Comparison of ENCODE assay signal across 12 cellular contexts in the genomic region with DNA sequence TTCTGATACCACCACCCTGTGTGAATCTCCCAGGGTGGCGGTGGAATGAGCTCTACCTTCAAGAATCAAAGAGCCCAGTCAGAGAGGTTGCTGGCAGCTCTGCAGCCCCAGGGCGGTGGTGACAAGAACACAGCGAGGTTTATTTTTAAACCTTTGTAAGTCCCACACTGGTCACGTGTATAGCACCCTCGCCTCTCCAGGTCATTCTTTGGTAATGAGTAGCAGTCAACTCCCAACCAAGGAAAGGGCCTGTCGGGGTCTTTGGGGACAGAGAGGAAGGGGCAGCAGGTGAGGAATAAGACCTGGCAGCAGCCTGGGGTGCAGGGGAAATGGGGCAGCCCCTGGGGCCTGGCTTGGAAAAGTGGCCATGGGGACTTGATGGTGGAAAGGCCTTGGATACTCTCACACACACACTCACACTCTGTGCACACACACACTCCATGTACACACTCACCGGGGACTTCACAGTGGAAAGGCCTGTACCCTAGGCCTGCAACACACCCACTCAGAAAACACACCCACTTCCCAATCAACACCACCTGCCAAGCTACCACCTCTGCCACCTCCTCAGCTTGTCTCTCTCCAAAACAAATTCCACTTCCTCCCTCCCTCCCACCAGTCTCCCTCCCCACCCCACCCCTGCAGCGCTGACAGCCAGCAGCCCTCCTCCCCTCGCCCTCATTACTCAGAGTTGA.
DNase-seq lines count a peak whose midpoint lies in the region; ATAC-seq, FAIRE-seq and TF ChIP-seq lines count a peak whose summit lies in the region.
"Had no signal": no experiment of that assay in that cellular context is flagged by ENCODE, and none has a peak within 500 bp of the region (broad histone marks: within the 10 kb centered on the region; RNA-seq: fewer than 3 reads in every experiment).

No MANE protein-coding gene starts in this region.

- peaks cover 28% of the 10 kb centered on the region for H3K36me3 Mint-ChIP-seq in activated CD4-positive, alpha-beta memory T cell treated with anti-CD3 and anti-CD28 coated beads, Interleukin-2, amount 10 ng/mL, durations not matched to agents 7 days and 5 days (ENCODE audit: low read depth)
- H3K36me3 Mint-ChIP-seq in endothelial cell (ENCODE audit: low read depth, unreplicated experiment) = no peaks in the 10 kb centered on the region

- CTCF ChIA-PET in K562 (lab: Yijun Ruan, JAX; ENCODE audit: low intra/inter-chr PET ratio) = no interaction called here
- CTCF ChIA-PET in activated CD4-positive, alpha-beta memory T cell treated with anti-CD3 and anti-CD28 coated beads, Interleukin-2, amount 10 ng/mL, durations not matched to agents 7 days and 5 days (lab: Charles Lee) = no interaction called here

- no peak for FAIRE-seq in K562 (lab: Jason Lieb, UNC)

- TF ChIP-seq RAD21 in K562 (CRISPR knock-in tag; conservative IDR thresholded peaks at IDR 0.05 in 1 of 2, IDR thresholded peaks at IDR 0.05 in 1 of 2) = no peak

- POLR2A ChIA-PET in K562 (lab: Yijun Ruan, JAX) = interaction anchor here (0.7 kb wide), 1 partner anchor 11 kb away, joined by 3 read pairs; no protein-coding TSS in a partner anchor
- POLR2A ChIA-PET in activated CD4-positive, alpha-beta memory T cell treated with anti-CD3 and anti-CD28 coated beads, Interleukin-2, amount 10 ng/mL, durations not matched to agents 7 days and 5 days (lab: Charles Lee) = interaction anchor here (1.1 kb wide), 1 partner anchor 178 kb away, joined by 3 read pairs; a partner anchor contains a TSS

- no peak for TF ChIP-seq CTCF in K562 (IDR thresholded peaks at IDR 0.05 in 2 of 3, conservative IDR thresholded peaks at IDR 0.05 in 1 of 3; ENCODE audit: insufficient read depth in 2 of 3, low read depth in 1 of 3, low read length in 3 of 3)
- no peak for TF ChIP-seq CTCF in lung (IDR thresholded peaks at IDR 0.05; ENCODE audit: control extremely low read depth, extremely low read depth)
- TF ChIP-seq CTCF in upper lobe of right lung (IDR thresholded peaks at IDR 0.05) = no peak
- no peak for TF ChIP-seq CTCF in endothelial cell (IDR thresholded peaks at IDR 0.05; ENCODE audit: unreplicated experiment)

- peaks cover 34% of the 10 kb centered on the region for H3K4me1 Mint-ChIP-seq in activated CD4-positive, alpha-beta memory T cell treated with anti-CD3 and anti-CD28 coated beads, Interleukin-2, amount 10 ng/mL, durations not matched to agents 7 days and 5 days
- H3K4me1 Mint-ChIP-seq in endothelial cell (ENCODE audit: unreplicated experiment) = peaks cover 2% of the 10 kb centered on the region

- BruUV-seq in K562 (replicated peaks; lab: Mats Ljungman, UMichigan) = no TSS peak

- no peaks in the 10 kb centered on the region for H4K20me1 ChIP-seq in K562 (replicated peaks; ENCODE audit: control insufficient read depth, insufficient read depth, low read length)

- no peak overlapping the region for H3K27ac Mint-ChIP-seq in activated CD4-positive, alpha-beta memory T cell treated with anti-CD3 and anti-CD28 coated beads, Interleukin-2, amount 10 ng/mL, durations not matched to agents 7 days and 5 days
- no peak overlapping the region for H3K27ac Mint-ChIP-seq in endothelial cell (ENCODE audit: unreplicated experiment)

- H3K9me3 Mint-ChIP-seq in activated CD4-positive, alpha-beta memory T cell treated with anti-CD3 and anti-CD28 coated beads, Interleukin-2, amount 10 ng/mL, durations not matched to agents 7 days and 5 days = no peaks in the 10 kb centered on the region
- H3K9me3 Mint-ChIP-seq in endothelial cell (ENCODE audit: unreplicated experiment) = no peaks in the 10 kb centered on the region

- H3K4me3 ChIP-seq in K562 (no peak overlapping the region), lung (no peak overlapping the region), upper lobe of right lung (no peak overlapping the region)

- no peak overlapping the region for H3K4me2 ChIP-seq in K562 (ENCODE audit: insufficient read depth, low read length)

- H3K4me1 ChIP-seq in K562 (replicated peaks in 1 of 2; ENCODE audit: control insufficient read depth in 2 of 2, insufficient read depth in 2 of 2, low read length in 2 of 2) = peaks cover 0 to 4% of the 10 kb centered on the region in 2 experiments; a peak in 2 of 5 replicates
- peaks cover 3% of the 10 kb centered on the region in 2 donors for H3K4me1 ChIP-seq in lung (ENCODE audit: control insufficient read depth in 2 of 2, insufficient read depth in 2 of 2, low read length in 2 of 2)
- no peaks in the 10 kb centered on the region for H3K4me1 ChIP-seq in upper lobe of right lung

- in situ Hi-C loops in K562 (cut with MboI) = no loop called here

- no peaks in the 10 kb centered on the region for H3K79me2 ChIP-seq in K562 (ENCODE audit: control insufficient read depth, insufficient read depth, low read length)

- ATAC-seq in K562 (no peak), lung (ENCODE audit: insufficient read depth, low FRiP score) (peak; percentile 16), upper lobe of right lung (peak; percentile 18)
- ATAC-seq: left colon had no signal

- peak; percentile 45 for DNase-seq in activated effector memory CD4-positive, alpha-beta T cell treated with anti-CD3 and anti-CD28 coated beads, Interleukin-2, amount 50 U/mL, for 16 hours
- DNase-seq in activated effector memory CD4-positive, alpha-beta T cell treated with Interleukin-2 at 50 U/mL for 16 hours = no peak
- peak in 2 of 4 experiments; percentile 8 to 10 for DNase-seq in K562 (ENCODE audit: extremely low read depth in 1 of 4, low spot score in 3 of 4)
- no peak for DNase-seq in lung (ENCODE audit: low spot score)
- no peak for DNase-seq in upper lobe of right lung
- DNase-seq in activated CD4-positive, alpha-beta memory T cell treated with anti-CD3 and anti-CD28 coated beads, Interleukin-2, amount 10 ng/mL, durations not matched to agents 7 days and 5 days = no peak
- DNase-seq in COR-L47 (lab: John Stamatoyannopoulos, UW) = no peak
- no peak for DNase-seq in endothelial cell (ENCODE audit: low spot score)
- DNase-seq: ACHN, KBM-7, left colon, NCI-H510A treated with DMSO at 0.1 percent for 48 hours had no signal

- H3K4me3 Mint-ChIP-seq in activated CD4-positive, alpha-beta memory T cell treated with anti-CD3 and anti-CD28 coated beads, Interleukin-2, amount 10 ng/mL, durations not matched to agents 7 days and 5 days = no peak overlapping the region
- H3K4me3 Mint-ChIP-seq in endothelial cell (ENCODE audit: unreplicated experiment) = no peak overlapping the region

- TF ChIP-seq POLR2A in K562 (conservative IDR thresholded peaks at IDR 0.05) = no peak

- 54% methylated on average over 6 of the region's 9 CpGs for WGBS in K562 (ENCODE audit: insufficient coverage, low coverage, missing lambda C conversion rate)
- WGBS in lung, 2 donors = 68 to 76% methylated on average over 9 of the region's 9 CpGs

- H3K27me3 ChIP-seq in K562 (ENCODE audit: control insufficient read depth in 2 of 2, insufficient read depth in 2 of 2, low read length in 2 of 2) = no peaks in the 10 kb centered on the region
- no peaks in the 10 kb centered on the region for H3K27me3 ChIP-seq in lung (ENCODE audit: control insufficient read depth, insufficient read depth)
- H3K27me3 ChIP-seq in upper lobe of right lung = no peaks in the 10 kb centered on the region

- H3K9me1 ChIP-seq in K562 (ENCODE audit: control insufficient read depth, insufficient read depth, low read length) = no peaks in the 10 kb centered on the region

- intact Hi-C loops in K562 (cut with micrococcal nuclease) (no loop called here), upper lobe of right lung (cut with DNase I) (no loop called here)

- no peaks in the 10 kb centered on the region for H3K27me3 Mint-ChIP-seq in activated CD4-positive, alpha-beta memory T cell treated with anti-CD3 and anti-CD28 coated beads, Interleukin-2, amount 10 ng/mL, durations not matched to agents 7 days and 5 days
- H3K27me3 Mint-ChIP-seq in endothelial cell (ENCODE audit: unreplicated experiment) = no peaks in the 10 kb centered on the region

- no peaks in the 10 kb centered on the region for H3K9me3 ChIP-seq in K562 (replicated peaks; ENCODE audit: control insufficient read depth, insufficient read depth, low read depth, low read length)
- no peaks in the 10 kb centered on the region for H3K9me3 ChIP-seq in lung (ENCODE audit: control insufficient read depth in 2 of 2, insufficient read depth in 1 of 2, low read length in 1 of 2)
- H3K9me3 ChIP-seq in upper lobe of right lung = no peaks in the 10 kb centered on the region

- no peak for TF ChIP-seq EP300 in K562 (IDR thresholded peaks at IDR 0.05; ENCODE audit: low read length)

- no peak overlapping the region for H3K27ac ChIP-seq in K562 (ENCODE audit: extremely low read depth, low read depth, low read length)
- H3K27ac ChIP-seq in lung (ENCODE audit: low read depth in 1 of 2, low read length in 1 of 2) = peak overlapping the region in 1 of 2 donors; percentile 91
- no peak overlapping the region for H3K27ac ChIP-seq in upper lobe of right lung

- H3K36me3 ChIP-seq in K562 (ENCODE audit: control insufficient read depth, insufficient read depth, low read length) (no peaks in the 10 kb centered on the region), lung (ENCODE audit: control insufficient read depth in 2 of 2, insufficient read depth in 2 of 2, low read length in 2 of 2) (no peaks in the 10 kb centered on the region), upper lobe of right lung (no peaks in the 10 kb centered on the region)

- H2AFZ ChIP-seq in K562 (ENCODE audit: low read depth, low read length) = no peak overlapping the region

- H3K9ac ChIP-seq in K562 (ENCODE audit: insufficient read depth in 1 of 2, low read depth in 2 of 2, low read length in 2 of 2) = no peak overlapping the region

TF ChIP-seq in K562, 482 proteins besides CTCF, POLR2A, EP300 and RAD21:
- TF ChIP-seq EGR1 (conservative IDR thresholded peaks at IDR 0.05) (peak; percentile 55), SPI1 (IDR thresholded peaks at IDR 0.05; ENCODE audit: borderline replicate concordance, low read depth, low read length) (0 out of 2 replicates have a peak, but pooled peaks have one; percentile 4)
- TF ChIP-seq, protein P1, sequence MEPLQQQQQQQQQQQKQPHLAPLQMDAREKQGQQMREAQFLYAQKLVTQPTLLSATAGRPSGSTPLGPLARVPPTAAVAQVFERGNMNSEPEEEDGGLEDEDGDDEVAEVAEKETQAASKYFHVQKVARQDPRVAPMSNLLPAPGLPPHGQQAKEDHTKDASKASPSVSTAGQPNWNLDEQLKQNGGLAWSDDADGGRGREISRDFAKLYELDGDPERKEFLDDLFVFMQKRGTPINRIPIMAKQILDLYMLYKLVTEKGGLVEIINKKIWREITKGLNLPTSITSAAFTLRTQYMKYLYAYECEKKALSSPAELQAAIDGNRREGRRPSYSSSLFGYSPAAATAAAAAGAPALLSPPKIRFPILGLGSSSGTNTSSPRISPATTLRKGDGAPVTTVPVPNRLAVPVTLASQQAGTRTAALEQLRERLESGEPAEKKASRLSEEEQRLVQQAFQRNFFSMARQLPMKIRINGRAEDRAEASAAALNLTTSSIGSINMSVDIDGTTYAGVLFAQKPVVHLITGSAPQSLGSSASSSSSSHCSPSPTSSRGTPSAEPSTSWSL (CRISPR knock-in tag; IDR thresholded peaks at IDR 0.05; ENCODE audit: borderline replicate concordance) = no peak
